8 cellular contexts compared by ENCODE assay signal in the genomic region with DNA sequence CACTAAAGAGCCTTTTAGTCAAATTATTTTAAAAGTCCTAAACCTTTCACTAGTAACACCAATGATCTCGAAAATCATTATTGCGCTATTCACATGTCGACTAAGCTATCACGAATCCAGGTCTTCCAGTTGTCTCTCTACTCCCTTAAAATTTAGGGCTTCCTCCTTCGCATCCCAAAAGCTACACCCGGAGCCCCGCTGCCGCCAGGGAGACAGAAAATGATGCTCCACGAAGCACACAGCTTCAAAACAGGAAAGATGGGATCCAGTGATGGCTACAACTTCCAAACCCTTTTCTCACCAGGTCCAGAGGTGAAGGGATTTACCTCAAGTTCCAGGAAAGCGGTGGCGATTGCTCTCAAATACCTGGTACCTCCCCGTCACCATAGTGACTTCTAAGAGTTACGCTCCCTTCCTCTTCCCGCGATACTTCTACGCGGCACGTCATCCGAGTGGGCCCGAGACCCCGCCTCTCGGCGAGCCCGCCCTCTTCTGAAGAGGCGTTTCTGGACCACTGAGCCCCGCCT. TPM values are rescaled to one million over a fixed set of nuclear protein-coding genes. Genes with fewer than 3 reads are reported as not detected.
A peak's percentile ranks its signal among the peaks of the same experiment; 100 is the strongest.
DNase-seq lines count a peak whose midpoint lies in the region; ATAC-seq, FAIRE-seq and TF ChIP-seq lines count a peak whose summit lies in the region.

A gene (minus strand): TSS at position 406 of the 527 bp plus-strand sequence. CDS start 14,625 bp downstream, outside the sequence.

- TF ChIP-seq EP300 in HepG2 (IDR thresholded peaks at IDR 0.05; ENCODE audit: low read depth in 2 of 2, low read length in 2 of 2) (no peak), HepG2 (CRISPR knock-in tag; IDR thresholded peaks at IDR 0.05; ENCODE audit: borderline replicate concordance) (no peak)

- TF ChIP-seq CTCF in HepG2 (CRISPR knock-in tag; IDR thresholded peaks at IDR 0.05): no peak

- peak within 1 kb of the TSS; percentile 91 to 98 (median 97) for H3K9ac ChIP-seq in BLaER1 treated with 17β-estradiol and CSF1 and Interleukin-3, amounts not matched to agents 10 nM and 100 nM
- H3K9ac ChIP-seq in HepG2 (ENCODE audit: insufficient read depth, low read depth, low read length): peak within 1 kb of the TSS; percentile 96

- CTCF ChIA-PET in HepG2 (lab: Yijun Ruan, JAX; ENCODE audit: low intra/inter-chr PET ratio, low total read pairs): no interaction called here

- intact Hi-C loops in HepG2 (cut with micrococcal nuclease; ENCODE audit: unreplicated experiment): loop anchor here (2.0 kb wide), 1 partner anchor 68 kb away; no protein-coding TSS in a partner anchor

- DNase-seq in NCI-H82 (lab: John Stamatoyannopoulos, UW) (peak; percentile 99), dermis microvascular lymphatic vessel endothelial cell (ENCODE audit: low read depth in 2 of 2) (peak; percentile 95 to 97), HepG2 (ENCODE audit: low spot score) (peak; percentile 92)
- DNase-seq in activated CD4-positive, alpha-beta T cell treated with anti-CD3 and anti-CD28 coated beads, Interleukin-2, amount 50 U/mL, for 48 hours: peak; percentile 95 to 96
- peak; percentile 94 for DNase-seq in stimulated activated CD4-positive, alpha-beta T cell treated with anti-CD3 and anti-CD28 coated beads, Interleukin-4, amount 100 ng/mL, for 1 hour

- peak within 1 kb of the TSS; percentile 82 to 94 (median 92) for H3K4me3 ChIP-seq in BLaER1 treated with 17β-estradiol and CSF1 and Interleukin-3, amounts not matched to agents 10 nM and 100 nM
- H3K4me3 ChIP-seq in HepG2 (replicated peaks in 1 of 3; ENCODE audit: insufficient read depth in 1 of 3, low read depth in 2 of 3, low read length in 3 of 3): peak within 1 kb of the TSS; percentile 87 to 94 (median 94)

- peaks cover 61% of the 10 kb centered on the region for H3K79me2 ChIP-seq in HepG2 (ENCODE audit: insufficient read depth, low read length)

- peak in 1 of 2 experiments; percentile 67; a peak in 3 of 4 replicates for TF ChIP-seq POLR2A in HepG2 (IDR thresholded peaks at IDR 0.05; ENCODE audit: insufficient read depth in 1 of 2, low read depth in 2 of 2, low read length in 2 of 2)

- peak within 1 kb of the TSS; percentile 77 to 98 (median 96) for H3K27ac ChIP-seq in BLaER1 treated with 17β-estradiol and CSF1 and Interleukin-3, amounts not matched to agents 10 nM and 100 nM
- H3K27ac ChIP-seq in HepG2 (ENCODE audit: extremely low read length, insufficient read depth, low read length): peak within 1 kb of the TSS; percentile 98

- H3K27me3 ChIP-seq in BLaER1 treated with 17β-estradiol and CSF1 and Interleukin-3, amounts not matched to agents 10 nM and 100 nM: no peaks in the 10 kb centered on the region
- H3K27me3 ChIP-seq in HepG2 (ENCODE audit: control insufficient read depth in 1 of 2, insufficient read depth in 2 of 2, low read length in 2 of 2): no peaks in the 10 kb centered on the region; a peak in 1 of 5 replicates

- H2AFZ ChIP-seq in HepG2 (ENCODE audit: low read length): peak within 1 kb of the TSS; percentile 92

- POLR2A ChIA-PET in HepG2 (lab: Yijun Ruan, JAX): no interaction called here

- ATAC-seq in GM19438 (IDR thresholded peaks at IDR 0.05; ENCODE audit: low read depth, unreplicated experiment): peak; percentile 94
- peak; percentile 94 for ATAC-seq in HG03571 (IDR thresholded peaks at IDR 0.05; ENCODE audit: unreplicated experiment)
- peak; percentile 92 for ATAC-seq in HepG2

- H3K4me2 ChIP-seq in BLaER1 treated with 17β-estradiol and CSF1 and Interleukin-3, amounts not matched to agents 10 nM and 100 nM: peak within 1 kb of the TSS; percentile 75 to 94 (median 88)
- peak within 1 kb of the TSS; percentile 75 for H3K4me2 ChIP-seq in HepG2 (ENCODE audit: low read depth, low read length)

- peak; percentile 46 for FAIRE-seq in HepG2 (lab: Jason Lieb, UNC)

- H3K4me1 ChIP-seq in BLaER1 treated with 17β-estradiol and CSF1 and Interleukin-3, amounts not matched to agents 10 nM and 100 nM: peaks cover 7 to 30% (median 21%) of the 10 kb centered on the region in 10 experiments
- peaks cover 22% of the 10 kb centered on the region for H3K4me1 ChIP-seq in HepG2 (ENCODE audit: insufficient read depth, low read length)

- H3K9me3 ChIP-seq in BLaER1 treated with 17β-estradiol and CSF1 and Interleukin-3, amounts not matched to agents 10 nM and 100 nM (replicated peaks in 1 of 11): no peaks in the 10 kb centered on the region
- no peaks in the 10 kb centered on the region for H3K9me3 ChIP-seq in HepG2 (ENCODE audit: low read length)

- TSS peak; percentile 76 for BruUV-seq in HepG2 (replicated peaks; lab: Mats Ljungman, UMichigan)

- WGBS in HepG2 (ENCODE audit: low lambda C conversion rate): 1% methylated on average over 22 of the region's 26 CpGs

- in situ Hi-C loops in HepG2 (cut with HindIII; ENCODE audit: extremely low pct_ligation_motif_present, low pct_unique_long_range_greater_than_20kb): no loop called here

- H4K20me1 ChIP-seq in BLaER1 treated with 17β-estradiol and CSF1 and Interleukin-3, amounts not matched to agents 10 nM and 100 nM: peaks cover 0 to 43% (median 38%) of the 10 kb centered on the region in 11 experiments; a peak in 18 of 22 replicates
- H4K20me1 ChIP-seq in HepG2 (ENCODE audit: insufficient read depth, low read length): peaks cover 9% of the 10 kb centered on the region; the same call in 1 of the 2 replicates

- H3K36me3 ChIP-seq in BLaER1 treated with 17β-estradiol and CSF1 and Interleukin-3, amounts not matched to agents 10 nM and 100 nM: peaks cover 0 to 37% (median 6%) of the 10 kb centered on the region in 11 experiments; a peak in 10 of 22 replicates
- no peaks in the 10 kb centered on the region for H3K36me3 ChIP-seq in HepG2 (replicated peaks in 1 of 2; ENCODE audit: control insufficient read depth in 1 of 2, insufficient read depth in 2 of 2, low read length in 2 of 2)

- TF ChIP-seq RAD21 in HepG2 (CRISPR knock-in tag; IDR thresholded peaks at IDR 0.05): no peak

TF ChIP-seq in HepG2, 621 proteins besides CTCF, POLR2A, EP300 and RAD21 (continues in another document):
- TF ChIP-seq, protein P1, sequence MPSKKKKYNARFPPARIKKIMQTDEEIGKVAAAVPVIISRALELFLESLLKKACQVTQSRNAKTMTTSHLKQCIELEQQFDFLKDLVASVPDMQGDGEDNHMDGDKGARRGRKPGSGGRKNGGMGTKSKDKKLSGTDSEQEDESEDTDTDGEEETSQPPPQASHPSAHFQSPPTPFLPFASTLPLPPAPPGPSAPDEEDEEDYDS (CRISPR knock-in tag; IDR thresholded peaks at IDR 0.05): peak; percentile 64
- TF ChIP-seq, protein P2, sequence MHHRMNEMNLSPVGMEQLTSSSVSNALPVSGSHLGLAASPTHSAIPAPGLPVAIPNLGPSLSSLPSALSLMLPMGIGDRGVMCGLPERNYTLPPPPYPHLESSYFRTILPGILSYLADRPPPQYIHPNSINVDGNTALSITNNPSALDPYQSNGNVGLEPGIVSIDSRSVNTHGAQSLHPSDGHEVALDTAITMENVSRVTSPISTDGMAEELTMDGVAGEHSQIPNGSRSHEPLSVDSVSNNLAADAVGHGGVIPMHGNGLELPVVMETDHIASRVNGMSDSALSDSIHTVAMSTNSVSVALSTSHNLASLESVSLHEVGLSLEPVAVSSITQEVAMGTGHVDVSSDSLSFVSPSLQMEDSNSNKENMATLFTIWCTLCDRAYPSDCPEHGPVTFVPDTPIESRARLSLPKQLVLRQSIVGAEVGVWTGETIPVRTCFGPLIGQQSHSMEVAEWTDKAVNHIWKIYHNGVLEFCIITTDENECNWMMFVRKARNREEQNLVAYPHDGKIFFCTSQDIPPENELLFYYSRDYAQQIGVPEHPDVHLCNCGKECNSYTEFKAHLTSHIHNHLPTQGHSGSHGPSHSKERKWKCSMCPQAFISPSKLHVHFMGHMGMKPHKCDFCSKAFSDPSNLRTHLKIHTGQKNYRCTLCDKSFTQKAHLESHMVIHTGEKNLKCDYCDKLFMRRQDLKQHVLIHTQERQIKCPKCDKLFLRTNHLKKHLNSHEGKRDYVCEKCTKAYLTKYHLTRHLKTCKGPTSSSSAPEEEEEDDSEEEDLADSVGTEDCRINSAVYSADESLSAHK (CRISPR knock-in tag; IDR thresholded peaks at IDR 0.05; ENCODE audit: borderline replicate concordance): peak; percentile 82; the same call in 1 of the 2 replicates
- TF ChIP-seq ETV5 (CRISPR knock-in tag; IDR thresholded peaks at IDR 0.05; ENCODE audit: borderline replicate concordance) (peak; percentile 39; the same call in 1 of the 2 replicates), ZNF781 (CRISPR knock-in tag; IDR thresholded peaks at IDR 0.05; ENCODE audit: borderline replicate concordance, not compliant biosample characterization) (peak; percentile 40), KDM2A (CRISPR knock-in tag; IDR thresholded peaks at IDR 0.05; ENCODE audit: borderline replicate concordance, low read depth) (0 out of 2 replicates have a peak, but pooled peaks have one; percentile 15)

RNA-seq across cellular contexts. Expression of the gene that starts here (rescaled TPM):
- total RNA-seq in dermis microvascular lymphatic vessel endothelial cell (16.7 and 17.6 TPM in 2 replicates), HepG2 (2016; rRNA removed; fragmentation: Illumina TruSeq; extraction: Trizol) (15.7 and 21.4 TPM in 2 replicates)
- total RNA-seq in HepG2 (2016; cell fraction: cytosol; rRNA removed; fragmentation: Illumina TruSeq; extraction: Trizol; ENCODE audit: low read depth): 13.2 and 13.4 TPM in 2 replicates
- total RNA-seq in HepG2 (2016; cell fraction: insoluble cytoplasmic fraction; rRNA removed; fragmentation: Illumina TruSeq; extraction: Trizol): 18.4 and 19.8 TPM in 2 replicates
- 11.8 and 13.7 TPM in 2 replicates for total RNA-seq in HepG2 (2016; cell fraction: membrane; rRNA removed; fragmentation: Illumina TruSeq; extraction: Trizol)
- 23.1 and 27.3 TPM in 2 replicates for total RNA-seq in HepG2 (2016; cell fraction: nucleus; rRNA removed; fragmentation: Illumina TruSeq; extraction: Trizol)
- 8.6 and 11.4 TPM in 2 replicates for polyA plus RNA-seq in HepG2 (2011; rRNA removed)
- polyA plus RNA-seq in HepG2 (2011; cell fraction: cytosol; rRNA removed): 2.1 and 3.8 TPM in 2 replicates
- 14.1 and 16.0 TPM in 2 replicates for polyA plus RNA-seq in HepG2 (2011; cell fraction: nucleus; rRNA removed)
- 9.9 and 12.0 TPM in 2 replicates for polyA plus RNA-seq in HepG2 (2012)
- 0.86 and 0.87 TPM in 2 replicates for polyA plus RNA-seq in HepG2 (2016; cell fraction: cytosol; fragmentation: Illumina TruSeq; extraction: Trizol; ENCODE audit: low read depth)
- polyA plus RNA-seq in HepG2 (2016; cell fraction: insoluble cytoplasmic fraction; fragmentation: Illumina TruSeq; extraction: Trizol; ENCODE audit: low read depth): 11.9 and 14.1 TPM in 2 replicates
- polyA plus RNA-seq in HepG2 (2016; cell fraction: membrane; fragmentation: Illumina TruSeq; extraction: Trizol; ENCODE audit: low read depth): 3.3 and 3.9 TPM in 2 replicates
- 45.6 and 47.5 TPM in 2 replicates for polyA plus RNA-seq in HepG2 (2016; cell fraction: nucleus; fragmentation: Illumina TruSeq; extraction: Trizol; ENCODE audit: insufficient read depth, low read depth)
- 3.5 and 7.7 TPM in 2 replicates for polyA minus RNA-seq in HepG2 (2011; rRNA and poly(A)+ RNA removed; ENCODE audit: low replicate concordance)
- 11.2 and 11.4 TPM in 2 replicates for polyA minus RNA-seq in HepG2 (2011; cell fraction: cytosol; rRNA and poly(A)+ RNA removed)
- polyA minus RNA-seq in HepG2 (2011; cell fraction: nucleus; rRNA and poly(A)+ RNA removed): 32.2 and 33.3 TPM in 2 replicates

Comparison
In these comparisons a context has a peak if more than half of its experiments do, and no peak if none do; other contexts are left out.
1. Peak in every context shown above with its lines: DNase-seq, ATAC-seq, H3K4me3 ChIP-seq and H3K27ac ChIP-seq.